9 cellular contexts compared by ENCODE assay signal in genomic region chr2:198444800-198445287, GRCh38.
"Had no signal": no experiment of that assay in that cellular context is flagged by ENCODE, and none has a peak within 500 bp of the region (broad histone marks: within the 10 kb centered on the region; RNA-seq: fewer than 3 reads in every experiment).

No MANE protein-coding gene starts in this region.

- FAIRE-seq: H54, K562 had no signal

- DNase-seq: GOT3, H9, HCEC 1CT, HFFc6, IMR-90, KG1 had no signal

- H3K4me3 Mint-ChIP-seq: H9, HFFc6 had no signal

- H3K9me3 Mint-ChIP-seq: H9 had no signal

- ATAC-seq: K562 had no signal

- H3K27ac ChIP-seq: HL-60 had no signal

- H3K27ac Mint-ChIP-seq: HFFc6 had no signal

- H3K4me3 ChIP-seq: K562 had no signal
